Comparison of ENCODE assay signal across 26 cellular contexts in the genomic region with DNA sequence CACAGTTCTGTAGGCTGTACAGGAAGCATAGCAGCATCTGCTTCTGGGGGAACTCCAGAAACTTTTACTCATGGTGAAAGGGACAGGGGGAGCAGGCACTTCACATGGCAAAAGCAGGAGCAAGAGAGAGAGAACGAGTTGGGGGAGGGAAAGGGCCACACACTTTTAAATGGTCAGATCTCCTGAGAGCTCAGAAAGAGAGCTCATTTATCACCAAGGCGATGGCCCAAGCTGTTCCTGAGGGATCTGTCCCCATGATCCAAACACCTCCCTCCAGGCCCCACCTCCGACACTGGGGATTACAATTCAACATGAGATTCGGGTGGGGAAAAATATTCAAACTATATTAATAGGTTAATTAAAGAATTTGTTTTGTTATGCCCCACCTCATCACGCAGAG.
"Had no signal": no experiment of that assay in that cellular context is flagged by ENCODE, and none has a peak within 500 bp of the region (broad histone marks: within the 10 kb centered on the region; RNA-seq: fewer than 3 reads in every experiment).

No MANE protein-coding gene starts in this region.

- H3K27me3 ChIP-seq: gastroesophageal sphincter, heart left ventricle, neutrophil, ovary, spleen had no signal

- H3K4me1 ChIP-seq: heart left ventricle, lower lobe of right lung, prostate gland, spleen had no signal

- H3K4me1 Mint-ChIP-seq: activated naive CD8-positive, alpha-beta T cell treated with anti-CD3 and anti-CD28 coated beads, Interleukin-2, amount 10 ng/mL, durations not matched to agents 7 days and 5 days had no signal

- ATAC-seq: activated T-cell treated with anti-CD3 and anti-CD28 coated beads, Interleukin-2, amount 50 U/mL, for 4 hours; gastroesophageal sphincter; heart left ventricle; left cardiac atrium; lower lobe of right lung; naive thymus-derived CD8-positive, alpha-beta T cell had no signal

- H3K36me3 Mint-ChIP-seq: activated naive CD8-positive, alpha-beta T cell treated with anti-CD3 and anti-CD28 coated beads, Interleukin-2, amount 10 ng/mL, durations not matched to agents 7 days and 5 days; type B pancreatic cell had no signal

- H3K4me3 Mint-ChIP-seq: activated naive CD8-positive, alpha-beta T cell treated with anti-CD3 and anti-CD28 coated beads, Interleukin-2, amount 10 ng/mL, durations not matched to agents 7 days and 5 days; activated T-cell treated with anti-CD3 and anti-CD28 coated beads, Interleukin-2, amount 50 U/mL, for 4 hours; naive thymus-derived CD8-positive, alpha-beta T cell; type B pancreatic cell had no signal

- H3K27ac ChIP-seq: coronary artery, epithelial cell of prostate, gastroesophageal sphincter, heart left ventricle, lower lobe of right lung, neutrophil, ovary, prostate gland, spleen, thoracic aorta had no signal

- H3K4me3 ChIP-seq: coronary artery, gastroesophageal sphincter, heart left ventricle, lower lobe of right lung, ovary, prostate gland, spleen, thoracic aorta had no signal

- H3K36me3 ChIP-seq: gastroesophageal sphincter, heart left ventricle, lower lobe of right lung, neutrophil, ovary, prostate gland, spleen, thoracic aorta had no signal

- H3K27ac Mint-ChIP-seq: activated naive CD8-positive, alpha-beta T cell treated with anti-CD3 and anti-CD28 coated beads, Interleukin-2, amount 10 ng/mL, durations not matched to agents 7 days and 5 days; naive thymus-derived CD8-positive, alpha-beta T cell; type B pancreatic cell had no signal

- DNase-seq: activated CD4-positive, alpha-beta T cell treated with anti-CD3 and anti-CD28 coated beads for 4 hours; activated CD4-positive, alpha-beta T cell treated with anti-CD3 and anti-CD28 coated beads, Interleukin-2, amount 50 U/mL, for 48 hours; activated CD4-positive, CD25-positive, alpha-beta regulatory T cell; activated CD8-positive, alpha-beta memory T cell treated with anti-CD3 and anti-CD28 coated beads, Interleukin-2, amount 50 U/mL, for 48 hours; activated naive CD4-positive, alpha-beta T cell treated with Interleukin-2 at 50 U/mL for 16 hours; activated naive CD8-positive, alpha-beta T cell treated with anti-CD3 and anti-CD28 coated beads, Interleukin-2, amount 10 ng/mL, durations not matched to agents 7 days and 5 days; activated T-cell treated with anti-CD3 and anti-CD28 coated beads, Interleukin-2, amount 50 U/mL, for 4 hours; amniotic stem cell; cerebellar nuclear complex; heart left ventricle; islet precursor cell; left cardiac atrium; lower lobe of right lung; naive thymus-derived CD8-positive, alpha-beta T cell; ovary; spleen; stimulated activated CD4-positive, alpha-beta T cell treated with anti-CD3 and anti-CD28 coated beads, Interleukin-4, amount 100 ng/mL, for 1 hour; stimulated activated naive CD4-positive, alpha-beta T cell treated with Interleukin-2 at 50 U/mL for 16 hours; T-helper 9 cell had no signal

- H3K9me3 Mint-ChIP-seq: type B pancreatic cell had no signal
